In genomic region chr2:208311321-208311720, GRCh38 we compare ENCODE assay signal across 14 cellular contexts. TPM values are rescaled to one million over a fixed set of nuclear protein-coding genes. Genes with fewer than 3 reads are reported as not detected.
DNase-seq lines count a peak whose midpoint lies in the region; ATAC-seq and TF ChIP-seq lines count a peak whose summit lies in the region.
"Had no signal": no experiment of that assay in that cellular context is flagged by ENCODE, and none has a peak within 500 bp of the region (broad histone marks: within the 10 kb centered on the region; RNA-seq: fewer than 3 reads in every experiment).

No MANE protein-coding gene starts in this region.

- H3K4me3 ChIP-seq in GM12864 (ENCODE audit: low read depth, low read length) (no peak overlapping the region), right lobe of liver (no peak overlapping the region), uterus (no peak overlapping the region)

- POLR2A ChIA-PET in activated CD4-positive, alpha-beta memory T cell treated with anti-CD3 and anti-CD28 coated beads for 36 hours (lab: Charles Lee), result no interaction called here

- H3K9me3 ChIP-seq in right lobe of liver (no peaks in the 10 kb centered on the region), uterus (no peaks in the 10 kb centered on the region)
- H3K9me3 ChIP-seq: BE2C had no signal

- DNase-seq in GM12864 (ENCODE audit: low read depth) (peak; percentile 27), right lobe of liver (no peak), uterus (no peak)
- no peak for DNase-seq in activated CD4-positive, alpha-beta T cell treated with anti-CD3 and anti-CD28 coated beads for 48 hours
- DNase-seq in activated CD4-positive, alpha-beta memory T cell treated with anti-CD3 and anti-CD28 coated beads for 36 hours, result no peak
- DNase-seq: activated naive CD4-positive, alpha-beta T cell treated with anti-CD3 and anti-CD28 coated beads, Interleukin-2, amount 50 U/mL, for 16 hours; BE2C; effector CD8-positive, alpha-beta T cell; naive thymus-derived CD4-positive, alpha-beta T cell; NCI-H2081 treated with DMSO at 0.1 percent for 48 hours had no signal

- TF ChIP-seq CTCF in GM12864 (IDR thresholded peaks at IDR 0.05; ENCODE audit: low read depth, low read length, missing control alignments) (no peak), right lobe of liver (IDR thresholded peaks at IDR 0.05) (no peak), uterus (IDR thresholded peaks at IDR 0.05) (no peak)

- WGBS in right lobe of liver (ENCODE audit: insufficient coverage, low coverage, low lambda C conversion rate, missing lambda C conversion rate), result 60% methylated on average over 2 of the region's 2 CpGs

- peaks cover 0 to 15% (median 0%) of the 10 kb centered on the region in 4 donors for H3K36me3 ChIP-seq in right lobe of liver
- no peaks in the 10 kb centered on the region for H3K36me3 ChIP-seq in uterus

- no peaks in the 10 kb centered on the region for H3K9me3 Mint-ChIP-seq in activated CD4-positive, alpha-beta memory T cell treated with anti-CD3 and anti-CD28 coated beads for 36 hours
- H3K9me3 Mint-ChIP-seq: naive thymus-derived CD4-positive, alpha-beta T cell had no signal

- no peak overlapping the region for H3K27ac ChIP-seq in right lobe of liver
- no peak overlapping the region for H3K27ac ChIP-seq in uterus
- H3K27ac ChIP-seq: RWPE1 had no signal

- ATAC-seq in GM19395 (IDR thresholded peaks at IDR 0.05; ENCODE audit: unreplicated experiment) (peak; percentile 53), HG02852 (IDR thresholded peaks at IDR 0.05; ENCODE audit: unreplicated experiment) (peak; percentile 56), HG03558 (IDR thresholded peaks at IDR 0.05; ENCODE audit: extremely low read depth, unreplicated experiment) (peak; percentile 36), right lobe of liver (no peak)
- ATAC-seq: naive thymus-derived CD4-positive, alpha-beta T cell had no signal

- H3K4me1 ChIP-seq in right lobe of liver (no peaks in the 10 kb centered on the region), uterus (no peaks in the 10 kb centered on the region)
- H3K4me1 ChIP-seq: BE2C had no signal

- TF ChIP-seq POLR2A in right lobe of liver (IDR thresholded peaks at IDR 0.05) (no peak), uterus (IDR thresholded peaks at IDR 0.05) (no peak)

- peaks cover 21% of the 10 kb centered on the region for H3K4me1 Mint-ChIP-seq in activated CD4-positive, alpha-beta memory T cell treated with anti-CD3 and anti-CD28 coated beads for 36 hours (ENCODE audit: low read depth)

- H3K27ac Mint-ChIP-seq in activated CD4-positive, alpha-beta memory T cell treated with anti-CD3 and anti-CD28 coated beads for 36 hours, result no peak overlapping the region

- CTCF ChIA-PET in activated CD4-positive, alpha-beta memory T cell treated with anti-CD3 and anti-CD28 coated beads for 36 hours (lab: Charles Lee), result interaction anchor here (0.9 to 1.5 kb wide), 2 partner anchors 45 to 57 kb away, joined by 5 to 6 read pairs; partner anchors contain the start of gene PIKFYVE

- no peaks in the 10 kb centered on the region for H3K27me3 ChIP-seq in right lobe of liver
- no peaks in the 10 kb centered on the region for H3K27me3 ChIP-seq in uterus
- H3K27me3 ChIP-seq: BE2C had no signal

- peaks cover 27% of the 10 kb centered on the region for H3K36me3 Mint-ChIP-seq in activated CD4-positive, alpha-beta memory T cell treated with anti-CD3 and anti-CD28 coated beads for 36 hours

- H3K27me3 Mint-ChIP-seq in activated CD4-positive, alpha-beta memory T cell treated with anti-CD3 and anti-CD28 coated beads for 36 hours, result no peaks in the 10 kb centered on the region
- H3K27me3 Mint-ChIP-seq: naive thymus-derived CD4-positive, alpha-beta T cell had no signal

- intact Hi-C loops in right lobe of liver (cut with DNase I), result no loop called here
- intact Hi-C loops in uterus (cut with DNase I; ENCODE audit: low total_unique reads), result no loop called here
- intact Hi-C loops in activated CD4-positive, alpha-beta memory T cell treated with anti-CD3 and anti-CD28 coated beads for 36 hours (cut with micrococcal nuclease), result no loop called here

- H3K4me3 Mint-ChIP-seq in activated CD4-positive, alpha-beta memory T cell treated with anti-CD3 and anti-CD28 coated beads for 36 hours, result no peak overlapping the region

RNA-seq across cellular contexts. Expression of gene PIKFYVE, which starts 45.3 kb away (rescaled TPM):
- total RNA-seq in right lobe of liver (10 to 100 TPM; 10.7 to 16.0 (median 13.2) TPM), uterus (10 to 100 TPM; 11.5 to 58.8 (median 28.5) TPM)
- 10 to 100 TPM; 22.4 to 23.7 TPM for total RNA-seq in activated CD4-positive, alpha-beta memory T cell treated with anti-CD3 and anti-CD28 coated beads for 36 hours

RNA-seq across cellular contexts. Expression of gene IDH1, which starts 56.5 kb away (rescaled TPM):
- total RNA-seq in right lobe of liver (100 to 1,000 TPM; 147 to 682 (median 184) TPM), uterus (100 to 1,000 TPM in 1 of 4 donors, 10 to 100 TPM in 3; 22.8 to 105 (median 38.1) TPM)
- 10 to 100 TPM; 30.9 to 32.9 TPM for total RNA-seq in activated CD4-positive, alpha-beta memory T cell treated with anti-CD3 and anti-CD28 coated beads for 36 hours

Comparison
In these comparisons a context has a peak if more than half of its experiments do, and no peak if none do; other contexts are left out.
1. ATAC-seq: peak in GM19395 (single experiment), HG02852 (single experiment) and HG03558 (single experiment); none in right lobe of liver (0 of 4).